Comparison of ENCODE assay signal across 22 cellular contexts in the genomic region with DNA sequence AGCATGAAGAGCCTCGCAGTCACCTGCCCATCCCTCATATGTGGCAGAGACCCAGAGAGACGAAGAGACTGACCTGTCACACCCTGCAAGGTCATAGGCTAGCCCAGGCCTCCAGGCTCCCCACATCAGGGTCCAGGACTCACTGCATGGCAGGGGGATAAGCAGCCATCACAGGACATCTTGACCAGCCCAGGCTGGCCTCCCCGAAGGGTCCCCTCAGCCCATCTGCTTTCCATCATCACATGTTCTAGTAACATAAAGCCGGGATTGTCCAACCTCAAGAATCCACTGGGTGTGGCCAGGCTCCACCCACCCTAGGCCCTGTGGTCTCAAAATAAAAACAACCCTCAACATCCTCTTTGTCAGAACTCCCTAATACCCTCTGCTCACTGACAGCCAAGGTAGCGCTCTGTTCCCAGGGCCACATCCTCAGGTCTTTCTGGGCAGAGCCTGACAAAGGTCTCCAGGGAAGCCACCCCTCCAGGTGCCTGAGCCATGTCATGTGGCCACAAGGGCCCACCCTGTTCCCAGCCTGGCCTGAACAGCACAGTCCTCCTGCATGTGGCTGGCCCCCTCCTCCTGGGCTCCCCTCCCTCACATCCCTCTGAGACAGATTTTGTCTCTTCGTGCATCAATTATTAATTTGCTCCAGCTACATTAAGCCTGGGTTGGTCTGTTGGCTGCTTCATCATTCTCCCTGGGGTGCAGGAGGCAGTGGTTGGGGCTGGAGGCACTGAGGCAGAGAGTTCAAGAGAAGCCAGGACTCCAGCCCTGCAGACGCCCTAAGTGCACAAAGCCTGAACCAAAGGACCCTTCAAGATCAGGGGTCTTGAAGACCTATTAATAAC.
DNase-seq lines count a peak whose midpoint lies in the region; ATAC-seq and TF ChIP-seq lines count a peak whose summit lies in the region.
"Had no signal": no experiment of that assay in that cellular context is flagged by ENCODE, and none has a peak within 500 bp of the region (broad histone marks: within the 10 kb centered on the region; RNA-seq: fewer than 3 reads in every experiment).

No MANE protein-coding gene starts in this region.

- ATAC-seq in activated CD8-positive, alpha-beta memory T cell treated with anti-CD3 and anti-CD28 coated beads, Interleukin-2, amount 10 ng/mL, durations not matched to agents 7 days and 5 days, result no peak
- ATAC-seq: activated T-cell treated with anti-CD3 and anti-CD28 coated beads, Interleukin-2, amount 50 U/mL, for 4 hours; HCT116; SK-N-SH treated with all-trans-retinoic acid at 6 μM for 48 hours had no signal

- WGBS in stomach, 5 donors, result 77 to 86% (median 83%) methylated on average over 3 to 7 of the region's 7 CpGs

- H3K9me3 ChIP-seq in stomach, result no peaks in the 10 kb centered on the region
- H3K9me3 ChIP-seq: neutrophil, thoracic aorta had no signal

- H3K27ac Mint-ChIP-seq in activated CD8-positive, alpha-beta memory T cell treated with anti-CD3 and anti-CD28 coated beads, Interleukin-2, amount 10 ng/mL, durations not matched to agents 7 days and 5 days, result no peak overlapping the region
- H3K27ac Mint-ChIP-seq in MCF 10A (ENCODE audit: low read depth, unreplicated experiment), result no peak overlapping the region
- H3K27ac Mint-ChIP-seq: activated CD4-positive, alpha-beta T cell treated with anti-CD3 and anti-CD28 coated beads, Interleukin-2, amount 10 ng/mL, durations not matched to agents 24 days and 14 days; mesothelial cell of epicardium had no signal

- H3K9me3 Mint-ChIP-seq in activated CD8-positive, alpha-beta memory T cell treated with anti-CD3 and anti-CD28 coated beads, Interleukin-2, amount 10 ng/mL, durations not matched to agents 7 days and 5 days (ENCODE audit: low read depth), result no peaks in the 10 kb centered on the region
- H3K9me3 Mint-ChIP-seq in MCF 10A (ENCODE audit: unreplicated experiment), result no peaks in the 10 kb centered on the region
- H3K9me3 Mint-ChIP-seq: activated CD4-positive, alpha-beta T cell treated with anti-CD3 and anti-CD28 coated beads, Interleukin-2, amount 10 ng/mL, durations not matched to agents 24 days and 14 days; activated T-cell treated with anti-CD3 and anti-CD28 coated beads, Interleukin-2, amount 50 U/mL, for 4 hours; mesothelial cell of epicardium had no signal

- no peak overlapping the region for H3K27ac ChIP-seq in stomach
- H3K27ac ChIP-seq: 22Rv1, C4-2B, neutrophil, thoracic aorta had no signal

- H3K4me3 ChIP-seq in stomach, result no peak overlapping the region
- H3K4me3 ChIP-seq: thoracic aorta had no signal

- no peak for TF ChIP-seq EP300 in stomach (IDR thresholded peaks at IDR 0.05)

- TF ChIP-seq POLR2A in stomach (IDR thresholded peaks at IDR 0.05), result no peak

- H3K27me3 ChIP-seq in stomach, result peaks cover 0 to 20% (median 0%) of the 10 kb centered on the region in 3 donors
- H3K27me3 ChIP-seq: neutrophil had no signal

- POLR2A ChIA-PET in MCF 10A (lab: Yijun Ruan, JAX) (interaction anchor here (1.2 kb wide), 1 partner anchor 18 kb away, joined by 4 read pairs; no protein-coding TSS in a partner anchor), GM10248 (lab: Yijun Ruan, JAX) (no interaction called here)

- no peaks in the 10 kb centered on the region for H3K36me3 ChIP-seq in stomach
- H3K36me3 ChIP-seq: neutrophil, thoracic aorta had no signal

- intact Hi-C loops in stomach (cut with DNase I; ENCODE audit: low total_unique reads) (no loop called here), MCF 10A (cut with micrococcal nuclease) (no loop called here)

- CTCF ChIA-PET in activated CD8-positive, alpha-beta memory T cell treated with anti-CD3 and anti-CD28 coated beads, Interleukin-2, amount 10 ng/mL, durations not matched to agents 7 days and 5 days (lab: Charles Lee), result no interaction called here
- CTCF ChIA-PET in MCF 10A (lab: Yijun Ruan, JAX) (no interaction called here), GM10248 (lab: Yijun Ruan, JAX) (no interaction called here)

- no TSS peak for BruUV-seq in MCF 10A (replicated peaks; lab: Mats Ljungman, UMichigan)

- no peaks in the 10 kb centered on the region for H3K36me3 Mint-ChIP-seq in activated CD8-positive, alpha-beta memory T cell treated with anti-CD3 and anti-CD28 coated beads, Interleukin-2, amount 10 ng/mL, durations not matched to agents 7 days and 5 days
- peaks cover 4% of the 10 kb centered on the region for H3K36me3 Mint-ChIP-seq in MCF 10A (ENCODE audit: insufficient read depth, unreplicated experiment)
- H3K36me3 Mint-ChIP-seq: mesothelial cell of epicardium had no signal

- H3K27me3 Mint-ChIP-seq in activated CD8-positive, alpha-beta memory T cell treated with anti-CD3 and anti-CD28 coated beads, Interleukin-2, amount 10 ng/mL, durations not matched to agents 7 days and 5 days, result no peaks in the 10 kb centered on the region
- H3K27me3 Mint-ChIP-seq in MCF 10A (ENCODE audit: insufficient read depth, unreplicated experiment), result peaks cover 35% of the 10 kb centered on the region
- H3K27me3 Mint-ChIP-seq: activated CD4-positive, alpha-beta T cell treated with anti-CD3 and anti-CD28 coated beads, Interleukin-2, amount 10 ng/mL, durations not matched to agents 24 days and 14 days had no signal

- TF ChIP-seq CTCF in stomach (IDR thresholded peaks at IDR 0.05), result no peak
- no peak for TF ChIP-seq CTCF in MCF 10A (IDR thresholded peaks at IDR 0.05; ENCODE audit: unreplicated experiment)
- TF ChIP-seq CTCF in GM10248 (IDR thresholded peaks at IDR 0.05; ENCODE audit: control extremely low read depth, extremely low read depth, low read depth, missing control alignments), result no peak

- no peaks in the 10 kb centered on the region for H3K4me1 ChIP-seq in stomach

- peak; percentile 34 for DNase-seq in NCI-H82 (lab: John Stamatoyannopoulos, UW)
- DNase-seq in NCI-H82 treated with DMSO at 0.1 percent for 48 hours (lab: John Stamatoyannopoulos, UW; ENCODE audit: unreplicated experiment), result no peak
- peak; percentile 34 for DNase-seq in activated CD8-positive, alpha-beta memory T cell treated with anti-CD3 and anti-CD28 coated beads, Interleukin-2, amount 10 ng/mL, durations not matched to agents 7 days and 5 days
- DNase-seq in mesenteric fat pad (ENCODE audit: low spot score), result peak; percentile 76
- peak; percentile 9 for DNase-seq in stomach
- DNase-seq in MCF 10A (ENCODE audit: unreplicated experiment), result no peak
- DNase-seq in CD1c-positive myeloid dendritic cell (ENCODE audit: extremely low spot score), result no peak
- DNase-seq in GM10248 (ENCODE audit: extremely low spot score), result no peak
- DNase-seq: activated CD4-positive, alpha-beta T cell treated with anti-CD3 and anti-CD28 coated beads, Interleukin-2, amount 10 ng/mL, durations not matched to agents 24 days and 14 days; activated T-cell treated with anti-CD3 and anti-CD28 coated beads, Interleukin-2, amount 50 U/mL, for 4 hours; DMS79; effector CD4-positive, alpha-beta T cell; KBM-7; NCI-H526; stimulated activated CD4-positive, alpha-beta T cell treated with anti-CD3 and anti-CD28 coated beads, Interleukin-4, amount 100 ng/mL, for 4 hours had no signal

- H3K4me3 Mint-ChIP-seq in activated CD8-positive, alpha-beta memory T cell treated with anti-CD3 and anti-CD28 coated beads, Interleukin-2, amount 10 ng/mL, durations not matched to agents 7 days and 5 days, result no peak overlapping the region
- no peak overlapping the region for H3K4me3 Mint-ChIP-seq in MCF 10A (ENCODE audit: unreplicated experiment)
- H3K4me3 Mint-ChIP-seq: activated CD4-positive, alpha-beta T cell treated with anti-CD3 and anti-CD28 coated beads, Interleukin-2, amount 10 ng/mL, durations not matched to agents 24 days and 14 days; activated T-cell treated with anti-CD3 and anti-CD28 coated beads, Interleukin-2, amount 50 U/mL, for 4 hours; mesothelial cell of epicardium had no signal

- H3K4me1 Mint-ChIP-seq in activated CD8-positive, alpha-beta memory T cell treated with anti-CD3 and anti-CD28 coated beads, Interleukin-2, amount 10 ng/mL, durations not matched to agents 7 days and 5 days, result no peaks in the 10 kb centered on the region
- H3K4me1 Mint-ChIP-seq in MCF 10A (ENCODE audit: insufficient read depth, unreplicated experiment), result peaks cover 5% of the 10 kb centered on the region
- H3K4me1 Mint-ChIP-seq: activated CD4-positive, alpha-beta T cell treated with anti-CD3 and anti-CD28 coated beads, Interleukin-2, amount 10 ng/mL, durations not matched to agents 24 days and 14 days had no signal

Comparison
In these comparisons a context has a peak if more than half of its experiments do, and no peak if none do; other contexts are left out.
1. DNase-seq: peak in NCI-H82 (single experiment), activated CD8-positive, alpha-beta memory T cell treated with anti-CD3 and anti-CD28 coated beads, Interleukin-2, amount 10 ng/mL, durations not matched to agents 7 days and 5 days (single experiment), mesenteric fat pad (single experiment) and stomach (single experiment); none in NCI-H82 treated with DMSO at 0.1 percent for 48 hours (single experiment), MCF 10A (single experiment), CD1c-positive myeloid dendritic cell (single experiment) and GM10248 (single experiment).